Comparison of ENCODE assay signal across 9 cellular contexts in genomic region chr9:125428060-125428481, GRCh38.
DNase-seq lines count a peak whose midpoint lies in the region; ATAC-seq and TF ChIP-seq lines count a peak whose summit lies in the region.
"Had no signal": no experiment of that assay in that cellular context is flagged by ENCODE, and none has a peak within 500 bp of the region (broad histone marks: within the 10 kb centered on the region; RNA-seq: fewer than 3 reads in every experiment).

No MANE protein-coding gene starts in this region.

- WGBS in right lobe of liver (ENCODE audit: insufficient coverage, low coverage, low lambda C conversion rate, missing lambda C conversion rate), result no CpG with 5 or more reads among the region's 6 CpGs

- no peaks in the 10 kb centered on the region for H3K9me3 Mint-ChIP-seq in activated CD4-positive, alpha-beta memory T cell treated with anti-CD3 and anti-CD28 coated beads, Interleukin-2, amount 10 ng/mL, durations not matched to agents 7 days and 5 days

- H3K9me3 ChIP-seq in DND-41 (ENCODE audit: insufficient read depth, low read length, severe bottlenecking), result no peaks in the 10 kb centered on the region
- no peaks in the 10 kb centered on the region for H3K9me3 ChIP-seq in HEK293 (ENCODE audit: control insufficient read depth, insufficient read depth, low read depth, low read length)
- H3K9me3 ChIP-seq in right lobe of liver, result no peaks in the 10 kb centered on the region
- H3K9me3 ChIP-seq: SJSA1 had no signal

- TF ChIP-seq POLR2A in right lobe of liver (IDR thresholded peaks at IDR 0.05), result no peak

- H3K36me3 Mint-ChIP-seq in activated CD4-positive, alpha-beta memory T cell treated with anti-CD3 and anti-CD28 coated beads, Interleukin-2, amount 10 ng/mL, durations not matched to agents 7 days and 5 days (ENCODE audit: low read depth), result no peaks in the 10 kb centered on the region

- H4K20me1 ChIP-seq in DND-41 (ENCODE audit: insufficient read depth, low read length), result no peaks in the 10 kb centered on the region; the same call in 1 of the 2 replicates

- intact Hi-C loops in right lobe of liver (cut with DNase I), result no loop called here

- no peak overlapping the region for H2AFZ ChIP-seq in DND-41 (ENCODE audit: low read depth, low read length)

- H3K27me3 ChIP-seq in DND-41 (ENCODE audit: insufficient read depth, low read length, poor library complexity) (no peaks in the 10 kb centered on the region), right lobe of liver (no peaks in the 10 kb centered on the region)
- H3K27me3 ChIP-seq: SJSA1 had no signal

- H3K4me3 Mint-ChIP-seq in activated CD4-positive, alpha-beta memory T cell treated with anti-CD3 and anti-CD28 coated beads, Interleukin-2, amount 10 ng/mL, durations not matched to agents 7 days and 5 days, result no peak overlapping the region

- H3K4me1 Mint-ChIP-seq in activated CD4-positive, alpha-beta memory T cell treated with anti-CD3 and anti-CD28 coated beads, Interleukin-2, amount 10 ng/mL, durations not matched to agents 7 days and 5 days, result no peaks in the 10 kb centered on the region

- H3K79me2 ChIP-seq in DND-41 (ENCODE audit: insufficient read depth, low read length), result no peaks in the 10 kb centered on the region

- no peak overlapping the region for H3K9ac ChIP-seq in DND-41 (ENCODE audit: low read depth, low read length)

- H3K27ac Mint-ChIP-seq in activated CD4-positive, alpha-beta memory T cell treated with anti-CD3 and anti-CD28 coated beads, Interleukin-2, amount 10 ng/mL, durations not matched to agents 7 days and 5 days, result no peak overlapping the region

- peak; percentile 45; the same call in 1 of the 3 replicates for ATAC-seq in DND-41 (ENCODE audit: insufficient read depth, low read depth)
- peak; percentile 81 to 93 (median 85) for ATAC-seq in right lobe of liver
- no peak for ATAC-seq in GM18907 (IDR thresholded peaks at IDR 0.05; ENCODE audit: unreplicated experiment)
- no peak for ATAC-seq in HG02840 (IDR thresholded peaks at IDR 0.05; ENCODE audit: low FRiP score, unreplicated experiment)

- POLR2A ChIA-PET in HEK293 (lab: Yijun Ruan, JAX), result interaction anchor here (0.6 kb wide), 1 partner anchor 740 kb away, joined by 6 read pairs; no protein-coding TSS in a partner anchor
- POLR2A ChIA-PET in activated CD4-positive, alpha-beta memory T cell treated with anti-CD3 and anti-CD28 coated beads, Interleukin-2, amount 10 ng/mL, durations not matched to agents 7 days and 5 days (lab: Charles Lee), result no interaction called here

- DNase-seq in DND-41 (peak; percentile 36), right lobe of liver (peak in 2 of 3 donors; percentile 63 to 66), NCI-H2227 treated with DMSO at 0.1 percent for 48 hours (lab: John Stamatoyannopoulos, UW) (no peak), NCI-H128 (lab: John Stamatoyannopoulos, UW; ENCODE audit: unreplicated experiment) (no peak)
- peak; percentile 34 for DNase-seq in activated CD4-positive, alpha-beta memory T cell treated with anti-CD3 and anti-CD28 coated beads, Interleukin-2, amount 10 ng/mL, durations not matched to agents 7 days and 5 days

- CTCF ChIA-PET in HEK293 (lab: Yijun Ruan, JAX), result interaction anchor here (0.6 to 1.3 kb wide), 5 partner anchors 8 to 802 kb away, joined by 3 to 4 read pairs (median 3); no protein-coding TSS in a partner anchor
- CTCF ChIA-PET in activated CD4-positive, alpha-beta memory T cell treated with anti-CD3 and anti-CD28 coated beads, Interleukin-2, amount 10 ng/mL, durations not matched to agents 7 days and 5 days (lab: Charles Lee), result interaction anchor here (0.8 kb wide), 1 partner anchor 15 kb away, joined by 3 read pairs; no protein-coding TSS in a partner anchor

- H3K27me3 Mint-ChIP-seq in activated CD4-positive, alpha-beta memory T cell treated with anti-CD3 and anti-CD28 coated beads, Interleukin-2, amount 10 ng/mL, durations not matched to agents 7 days and 5 days, result no peaks in the 10 kb centered on the region

- H3K4me3 ChIP-seq in DND-41 (ENCODE audit: low read depth in 1 of 2, low read length in 2 of 2) (no peak overlapping the region), HEK293 (ENCODE audit: low read depth, low read length) (no peak overlapping the region), right lobe of liver (no peak overlapping the region)
- H3K4me3 ChIP-seq: SJSA1 had no signal

- TF ChIP-seq CTCF in DND-41 (IDR thresholded peaks at IDR 0.05; ENCODE audit: borderline replicate concordance, extremely low read depth, low read length, poor library complexity, severe bottlenecking) (peak; percentile 64), HEK293 (tag by site-specific recombination; IDR thresholded peaks at IDR 0.05) (peak; percentile 49), right lobe of liver (IDR thresholded peaks at IDR 0.05) (peak; percentile 65 to 86 (median 70))

- no peak overlapping the region for H3K27ac ChIP-seq in DND-41 (ENCODE audit: low read length)
- no peak overlapping the region for H3K27ac ChIP-seq in HEK293 (ENCODE audit: extremely low read depth, low read depth, low read length)
- H3K27ac ChIP-seq in right lobe of liver, result no peak overlapping the region
- H3K27ac ChIP-seq: SJSA1 had no signal

- H3K36me3 ChIP-seq in DND-41 (ENCODE audit: insufficient read depth, low read length) (no peaks in the 10 kb centered on the region), HEK293 (ENCODE audit: control insufficient read depth in 2 of 2, insufficient read depth in 1 of 2, low read length in 2 of 2) (no peaks in the 10 kb centered on the region), right lobe of liver (no peaks in the 10 kb centered on the region)
- H3K36me3 ChIP-seq: SJSA1 had no signal

- no peak overlapping the region for H3K4me2 ChIP-seq in DND-41 (ENCODE audit: insufficient read depth, low read length)

- no peaks in the 10 kb centered on the region for H3K4me1 ChIP-seq in DND-41 (ENCODE audit: insufficient read depth, low read length)
- H3K4me1 ChIP-seq in HEK293 (ENCODE audit: control insufficient read depth, insufficient read depth, low read length), result no peaks in the 10 kb centered on the region
- H3K4me1 ChIP-seq in right lobe of liver, result no peaks in the 10 kb centered on the region
- H3K4me1 ChIP-seq: SJSA1 had no signal

TF ChIP-seq in HEK293, 187 proteins besides CTCF, POLR2A, EP300 and RAD21:
- TF ChIP-seq ZEB2 (tag by site-specific recombination; IDR thresholded peaks at IDR 0.05) (no peak), ZNF48 (tag by site-specific recombination; IDR thresholded peaks at IDR 0.05) (no peak), ELK4 (IDR thresholded peaks at IDR 0.05; ENCODE audit: borderline replicate concordance, low read depth, low read length) (no peak), GLI4 (tag by site-specific recombination; IDR thresholded peaks at IDR 0.05) (no peak), ZNF214 (tag by site-specific recombination; IDR thresholded peaks at IDR 0.05; ENCODE audit: borderline replicate concordance) (no peak), ZNF654 (tag by site-specific recombination; IDR thresholded peaks at IDR 0.05; ENCODE audit: low read depth) (peak; percentile 64), ZSCAN30 (tag by site-specific recombination; IDR thresholded peaks at IDR 0.05) (peak; percentile 38; the same call in 1 of the 2 replicates), ZBTB17 (tag by site-specific recombination; IDR thresholded peaks at IDR 0.05) (no peak), GLIS2 (tag by site-specific recombination; IDR thresholded peaks at IDR 0.05) (peak; percentile 63), ZNF530 (tag by site-specific recombination; IDR thresholded peaks at IDR 0.05; ENCODE audit: low read depth) (no peak), TRIM28 (IDR thresholded peaks at IDR 0.05; ENCODE audit: borderline replicate concordance, low read length) (no peak), MZF1 (tag by site-specific recombination; IDR thresholded peaks at IDR 0.05; ENCODE audit: borderline replicate concordance) (0 out of 2 replicates have a peak, but pooled peaks have one; percentile 9), GLIS1 (tag by site-specific recombination; IDR thresholded peaks at IDR 0.05) (peak; percentile 50)

Comparison
In these comparisons a context has a peak if more than half of its experiments do, and no peak if none do; other contexts are left out.
1. ATAC-seq: peak in DND-41 (single experiment) and right lobe of liver (4 of 4); none in GM18907 (single experiment) and HG02840 (single experiment).
2. DNase-seq: peak in DND-41 (single experiment), activated CD4-positive, alpha-beta memory T cell treated with anti-CD3 and anti-CD28 coated beads, Interleukin-2, amount 10 ng/mL, durations not matched to agents 7 days and 5 days (single experiment) and right lobe of liver (2 of 3); none in NCI-H2227 treated with DMSO at 0.1 percent for 48 hours (single experiment) and NCI-H128 (single experiment).
3. Peak in every context shown above with its lines, with median percentiles within 50 percentile points of each other: CTCF ChIP-seq.